1 cellular context compared by ENCODE assay signal in genomic region chr2:152542995-152543481, GRCh38.
TF ChIP-seq lines count a peak whose summit lies in the region.

No MANE protein-coding gene starts in this region.

TF ChIP-seq in HCT116, 20 proteins besides CTCF, POLR2A, EP300 and RAD21 (continued from another document):
- TF ChIP-seq ZBTB33 (IDR thresholded peaks at IDR 0.05; ENCODE audit: extremely low read depth, insufficient replicate concordance, low read length), result no peak
- no peak for TF ChIP-seq SIN3A (IDR thresholded peaks at IDR 0.05; ENCODE audit: low read depth)
- TF ChIP-seq YY1 (IDR thresholded peaks at IDR 0.05; ENCODE audit: extremely low read depth, insufficient replicate concordance, low read depth, low read length), result no peak
- TF ChIP-seq TCF7L2 (IDR thresholded peaks at IDR 0.05; ENCODE audit: borderline replicate concordance, extremely low read depth, insufficient read depth, insufficient read length), result no peak
- no peak for TF ChIP-seq ZNF274 (IDR thresholded peaks at IDR 0.05; ENCODE audit: low read depth, low read length)
- TF ChIP-seq ELF1 (IDR thresholded peaks at IDR 0.05; ENCODE audit: borderline replicate concordance, low read depth), result no peak
- TF ChIP-seq CBX3 (IDR thresholded peaks at IDR 0.05; ENCODE audit: low read depth), result no peak
